ENCODE assay signal across 9 cellular contexts in genomic region chr10:77643795-77644468, GRCh38. TPM values are rescaled to one million over a fixed set of nuclear protein-coding genes. Genes with fewer than 3 reads are reported as not detected.
DNase-seq lines count a peak whose midpoint lies in the region; ATAC-seq and TF ChIP-seq lines count a peak whose summit lies in the region.
"Had no signal": no experiment of that assay in that cellular context is flagged by ENCODE, and none has a peak within 500 bp of the region (broad histone marks: within the 10 kb centered on the region; RNA-seq: fewer than 3 reads in every experiment).

No MANE protein-coding gene starts in this region.

- intact Hi-C loops in activated CD8-positive, alpha-beta T cell treated with anti-CD3 and anti-CD28 coated beads for 36 hours (cut with micrococcal nuclease) = loop anchor here (2.0 to 5.0 kb wide), 4 partner anchors 252 to 479 kb away; no protein-coding TSS in a partner anchor
- intact Hi-C loops in transverse colon (cut with DNase I; ENCODE audit: low total_unique reads) = no loop called here

- no peak for TF ChIP-seq POLR2A in transverse colon (IDR thresholded peaks at IDR 0.05)

- peaks cover 3 to 7% (median 3%) of the 10 kb centered on the region in 4 donors for H3K4me1 ChIP-seq in transverse colon

- H3K9me3 ChIP-seq in MG63 = peaks cover 5% of the 10 kb centered on the region; the same call in 1 of the 2 replicates
- no peaks in the 10 kb centered on the region for H3K9me3 ChIP-seq in transverse colon

- H3K27me3 ChIP-seq in MG63 = no peaks in the 10 kb centered on the region
- H3K27me3 ChIP-seq in transverse colon = peaks cover 29% of the 10 kb centered on the region

- TF ChIP-seq CTCF in activated CD8-positive, alpha-beta T cell treated with anti-CD3 and anti-CD28 coated beads for 36 hours (IDR thresholded peaks at IDR 0.05) = peak; percentile 53
- peak; percentile 30 to 69 (median 44) for TF ChIP-seq CTCF in transverse colon (IDR thresholded peaks at IDR 0.05)

- DNase-seq in A172 (ENCODE audit: low spot score) = peak; percentile 57
- peak; percentile 77 for DNase-seq in EH (ENCODE audit: low read depth)
- DNase-seq in MG63 = peak; percentile 43
- peak; percentile 49 for DNase-seq in activated CD8-positive, alpha-beta T cell treated with anti-CD3 and anti-CD28 coated beads for 36 hours
- peak; percentile 78 for DNase-seq in iPS-NIHi7 (ENCODE audit: extremely low spot score)
- DNase-seq in transverse colon = peak; percentile 44
- DNase-seq in epidermal melanocyte (ENCODE audit: insufficient read length, low spot score) = no peak
- DNase-seq: stimulated activated naive B cell treated with anti-CD40 and anti-IgM and Interleukin-4, amounts not matched to agents 10 μg/mL and 1 μg/mL and 100 μg/mL, for 72 hours had no signal

- H3K36me3 Mint-ChIP-seq in activated CD8-positive, alpha-beta T cell treated with anti-CD3 and anti-CD28 coated beads for 36 hours (ENCODE audit: low read depth) = no peaks in the 10 kb centered on the region
- H3K36me3 Mint-ChIP-seq: stimulated activated naive B cell treated with anti-CD40 and anti-IgM and Interleukin-4, amounts not matched to agents 10 μg/mL and 1 μg/mL and 100 μg/mL, for 72 hours had no signal

- POLR2A ChIA-PET in activated CD8-positive, alpha-beta T cell treated with anti-CD3 and anti-CD28 coated beads for 36 hours (lab: Charles Lee) = no interaction called here

- H3K36me3 ChIP-seq in MG63 (no peaks in the 10 kb centered on the region), transverse colon (no peaks in the 10 kb centered on the region)

- no peak for ATAC-seq in activated CD8-positive, alpha-beta T cell treated with anti-CD3 and anti-CD28 coated beads for 36 hours
- ATAC-seq in GM19023 (IDR thresholded peaks at IDR 0.05; ENCODE audit: unreplicated experiment) = no peak

- no peaks in the 10 kb centered on the region for H3K9me3 Mint-ChIP-seq in activated CD8-positive, alpha-beta T cell treated with anti-CD3 and anti-CD28 coated beads for 36 hours
- H3K9me3 Mint-ChIP-seq: stimulated activated naive B cell treated with anti-CD40 and anti-IgM and Interleukin-4, amounts not matched to agents 10 μg/mL and 1 μg/mL and 100 μg/mL, for 72 hours had no signal

- WGBS in transverse colon (ENCODE audit: low coverage in 1 of 2), 2 donors = 17 to 27% methylated on average over 4 to 6 of the region's 6 CpGs

- CTCF ChIA-PET in activated CD8-positive, alpha-beta T cell treated with anti-CD3 and anti-CD28 coated beads for 36 hours (lab: Charles Lee) = interaction anchor here (0.7 to 10.4 kb wide), 14 partner anchors 10 to 483 kb away, joined by 3 to 161 read pairs (median 5); no protein-coding TSS in a partner anchor

- H3K4me3 ChIP-seq in MG63 (no peak overlapping the region), transverse colon (no peak overlapping the region)

- in situ Hi-C loops in transverse colon (cut with MboI; ENCODE audit: low pct_ligation_motif_present in 1 of 4, low pct_unique_long_range_greater_than_20kb in 1 of 4, low sequenced_read_pairs in 3 of 4) = loop anchor here (5.0 to 25.0 kb wide), 4 partner anchors 232 to 472 kb away; no protein-coding TSS in a partner anchor

- no peak overlapping the region for H3K27ac ChIP-seq in transverse colon

- no peak overlapping the region for H3K4me3 Mint-ChIP-seq in activated CD8-positive, alpha-beta T cell treated with anti-CD3 and anti-CD28 coated beads for 36 hours
- H3K4me3 Mint-ChIP-seq: stimulated activated naive B cell treated with anti-CD40 and anti-IgM and Interleukin-4, amounts not matched to agents 10 μg/mL and 1 μg/mL and 100 μg/mL, for 72 hours had no signal

- H3K27ac Mint-ChIP-seq in activated CD8-positive, alpha-beta T cell treated with anti-CD3 and anti-CD28 coated beads for 36 hours = no peak overlapping the region
- H3K27ac Mint-ChIP-seq: stimulated activated naive B cell treated with anti-CD40 and anti-IgM and Interleukin-4, amounts not matched to agents 10 μg/mL and 1 μg/mL and 100 μg/mL, for 72 hours had no signal

- H3K4me1 Mint-ChIP-seq in activated CD8-positive, alpha-beta T cell treated with anti-CD3 and anti-CD28 coated beads for 36 hours (ENCODE audit: low read depth) = no peaks in the 10 kb centered on the region

- TF ChIP-seq EP300 in transverse colon (IDR thresholded peaks at IDR 0.05; ENCODE audit: low read depth) = no peak

- peaks cover 32% of the 10 kb centered on the region for H3K27me3 Mint-ChIP-seq in activated CD8-positive, alpha-beta T cell treated with anti-CD3 and anti-CD28 coated beads for 36 hours

RNA-seq across cellular contexts. Expression of gene KCNMA1, which starts 6.3 kb away (rescaled TPM):
- total RNA-seq in A172 (2014; rRNA removed; shearing (Covaris generic)) = 38.5 and 50.7 TPM in 2 replicates
- total RNA-seq in MG63 (2014; rRNA removed; shearing (Covaris generic); ENCODE audit: low replicate concordance) = 40.8 and 58.6 TPM in 2 replicates
- total RNA-seq in activated CD8-positive, alpha-beta T cell treated with anti-CD3 and anti-CD28 coated beads for 36 hours = under 1 TPM in 1 of 2 experiments, not detected in 1; 0.18 TPM
- 100 to 1,000 TPM in 2 of 4 donors, 10 to 100 TPM in 2; 68.4 to 170 (median 119) TPM for total RNA-seq in transverse colon

Comparison
In these comparisons a context has a peak if more than half of its experiments do, and no peak if none do; other contexts are left out.
1. RNA of gene KCNMA1, which starts 6.3 kb away (total RNA-seq): 68.4 to 170 TPM in transverse colon, 38.5 to 50.7 TPM in A172 and 40.8 to 58.6 TPM in MG63; 0.18 TPM in activated CD8-positive, alpha-beta T cell treated with anti-CD3 and anti-CD28 coated beads for 36 hours; every median in the first group is over 10 times any median in the second.